In the genomic region with DNA sequence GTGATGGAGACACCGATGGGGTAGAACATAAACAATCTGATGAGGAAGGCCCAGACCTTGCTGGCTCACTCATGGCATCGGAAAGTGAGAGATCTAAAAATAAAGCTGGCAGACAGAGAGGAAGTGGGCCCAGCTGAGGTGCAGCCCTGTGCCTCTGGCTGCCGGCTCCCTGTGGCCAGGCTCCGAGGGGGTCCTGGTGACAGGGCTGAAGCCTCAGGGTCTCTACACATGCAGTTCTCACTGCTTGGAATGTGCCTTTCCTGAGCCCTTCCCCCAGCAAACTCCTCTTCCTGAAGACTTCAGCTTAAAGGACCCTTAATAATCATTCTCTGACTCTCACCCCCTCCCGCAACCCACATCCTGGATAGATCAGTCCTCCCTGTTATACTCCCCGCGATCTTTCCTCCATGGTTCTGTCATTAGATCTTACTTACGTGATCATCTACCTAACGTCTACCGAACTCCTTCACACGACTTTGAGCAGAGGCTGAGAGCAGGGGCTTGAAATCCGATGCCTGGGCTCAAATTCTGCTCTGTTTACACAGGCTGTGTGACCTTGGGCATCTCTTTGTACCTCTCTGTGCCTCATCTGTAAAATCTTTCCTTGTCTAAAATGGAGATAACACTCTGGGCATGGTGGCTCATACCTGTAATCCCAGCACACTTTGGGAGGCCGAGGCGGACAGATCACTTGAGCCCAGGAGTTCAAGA, we compare ENCODE assay signal across 8 cellular contexts.
DNase-seq lines count a peak whose midpoint lies in the region; ATAC-seq lines count a peak whose summit lies in the region.

No MANE protein-coding gene starts in this region.

- no peak overlapping the region for H3K27ac ChIP-seq in caudate nucleus (ENCODE audit: low read depth, low read length)

- ATAC-seq in GM18498 (IDR thresholded peaks at IDR 0.05; ENCODE audit: unreplicated experiment), result peak; percentile 74
- peak; percentile 39 for ATAC-seq in HG02870 (IDR thresholded peaks at IDR 0.05; ENCODE audit: unreplicated experiment)
- no peak for ATAC-seq in GM21723 (IDR thresholded peaks at IDR 0.05; ENCODE audit: unreplicated experiment)

- DNase-seq in T-helper 2 cell (peak in 3 of 5 experiments; percentile 23 to 92 (median 71)), caudate nucleus (lab: John Stamatoyannopoulos, UW) (no peak), NCI-H2196 treated with DMSO at 0.1 percent for 48 hours (lab: John Stamatoyannopoulos, UW; ENCODE audit: unreplicated experiment) (no peak)
- DNase-seq in activated naive CD8-positive, alpha-beta T cell treated with anti-CD3 and anti-CD28 coated beads, Interleukin-2, amount 50 U/mL, for 16 hours (ENCODE audit: low read depth, low spot score), result peak; percentile 25
- peak; percentile 56 for DNase-seq in stimulated activated CD4-positive, alpha-beta T cell treated with anti-CD3 and anti-CD28 coated beads, Interleukin-4, amount 100 ng/mL, for 24 hours

Comparison
In these comparisons a context has a peak if more than half of its experiments do, and no peak if none do; other contexts are left out.
1. DNase-seq: peak in T-helper 2 cell (3 of 5), activated naive CD8-positive, alpha-beta T cell treated with anti-CD3 and anti-CD28 coated beads, Interleukin-2, amount 50 U/mL, for 16 hours (single experiment) and stimulated activated CD4-positive, alpha-beta T cell treated with anti-CD3 and anti-CD28 coated beads, Interleukin-4, amount 100 ng/mL, for 24 hours (single experiment); none in caudate nucleus (0 of 61) and NCI-H2196 treated with DMSO at 0.1 percent for 48 hours (single experiment).